In the genomic region with DNA sequence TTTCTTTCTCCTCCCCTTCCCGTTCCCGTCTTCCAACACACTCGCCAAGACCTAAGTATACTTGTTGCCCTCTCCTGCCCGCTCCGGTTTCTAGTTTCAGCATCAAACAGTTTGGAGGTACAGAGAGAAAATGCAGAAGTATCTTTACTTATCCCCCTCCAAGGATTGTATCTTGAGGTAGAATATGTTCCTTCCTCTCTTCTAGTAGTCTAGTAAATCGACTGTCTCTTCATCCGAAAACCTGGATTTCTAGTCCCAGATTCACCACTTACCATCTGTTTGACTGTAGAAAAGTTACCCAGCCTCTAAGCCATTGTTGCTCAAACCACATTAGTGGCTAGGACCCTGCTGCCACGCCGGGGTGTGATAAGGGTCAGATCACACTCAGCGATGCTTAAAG, we compare ENCODE assay signal across 8 cellular contexts. TPM values are rescaled to one million over a fixed set of nuclear protein-coding genes. Genes with fewer than 3 reads are reported as not detected.
DNase-seq lines count a peak whose midpoint lies in the region; TF ChIP-seq lines count a peak whose summit lies in the region.

No MANE protein-coding gene starts in this region.

- H3K4me2 ChIP-seq in mammary epithelial cell (ENCODE audit: insufficient read depth, low read depth, low read length), result peak overlapping the region; percentile 89

- peak overlapping the region; percentile 98 for H3K27ac ChIP-seq in ACC112 (ENCODE audit: low read depth, low read length)
- H3K27ac ChIP-seq in HUES6 (ENCODE audit: low read depth, low read length), result no peak overlapping the region
- peak overlapping the region; percentile 88 for H3K27ac ChIP-seq in mammary epithelial cell (ENCODE audit: insufficient read depth, low read depth, low read length)

- H3K27me3 ChIP-seq in ACC112 (ENCODE audit: insufficient read depth, low read length), result no peaks in the 10 kb centered on the region
- H3K27me3 ChIP-seq in HUES6 (ENCODE audit: control insufficient read depth, insufficient read depth, low read length), result no peaks in the 10 kb centered on the region
- no peaks in the 10 kb centered on the region for H3K27me3 ChIP-seq in mammary epithelial cell (ENCODE audit: insufficient read depth, low read length)
- H3K27me3 ChIP-seq in mucosa of stomach (ENCODE audit: control insufficient read depth, insufficient read depth, low read length), result no peaks in the 10 kb centered on the region

- TF ChIP-seq CTCF in mammary epithelial cell (conservative IDR thresholded peaks at IDR 0.05 in 1 of 2, IDR thresholded peaks at IDR 0.05 in 1 of 2; ENCODE audit: extremely low read depth in 1 of 2, insufficient read depth in 1 of 2, low read depth in 1 of 2, low read length in 2 of 2), result no peak

- peak overlapping the region; percentile 39 for H2AFZ ChIP-seq in ACC112 (ENCODE audit: low read length, unreplicated experiment)
- peak overlapping the region; percentile 91 for H2AFZ ChIP-seq in mammary epithelial cell (ENCODE audit: low read depth, low read length)

- BruUV-seq in mammary epithelial cell (replicated peaks; lab: Mats Ljungman, UMichigan), result no TSS peak

- CTCF ChIA-PET in mammary epithelial cell (lab: Charles Lee; ENCODE audit: low non-redundant PET), result no interaction called here

- H3K79me2 ChIP-seq in ACC112 (ENCODE audit: control insufficient read depth, insufficient read depth, low read length, unreplicated experiment) (peaks cover 75% of the 10 kb centered on the region), mammary epithelial cell (ENCODE audit: insufficient read depth, low read length) (peaks cover 91% of the 10 kb centered on the region)

- H3K4me1 ChIP-seq in ACC112 (ENCODE audit: control insufficient read depth, insufficient read depth, low read length, unreplicated experiment), result peaks cover 5% of the 10 kb centered on the region
- H3K4me1 ChIP-seq in HUES6 (ENCODE audit: control insufficient read depth, insufficient read depth, low read length), result peaks cover 4% of the 10 kb centered on the region
- peaks cover 9% of the 10 kb centered on the region for H3K4me1 ChIP-seq in mammary epithelial cell (ENCODE audit: insufficient read depth, low read length)
- peaks cover 15% of the 10 kb centered on the region for H3K4me1 ChIP-seq in mucosa of stomach (ENCODE audit: control insufficient read depth, insufficient read depth, low read length)

- H4K20me1 ChIP-seq in mammary epithelial cell (ENCODE audit: insufficient read depth, low read length), result no peaks in the 10 kb centered on the region

- dilution Hi-C loops in mammary epithelial cell (cut with HindIII; ENCODE audit: low sequenced_read_pairs), result no loop called here

- H3K9me3 ChIP-seq in HUES6 (ENCODE audit: control insufficient read depth, insufficient read depth, low read depth, low read length), result peaks cover 8% of the 10 kb centered on the region; the same call in 1 of the 2 replicates
- H3K9me3 ChIP-seq in mammary epithelial cell (replicated peaks; ENCODE audit: insufficient read depth, low read length), result no peaks in the 10 kb centered on the region
- H3K9me3 ChIP-seq in mucosa of stomach (ENCODE audit: control insufficient read depth, low read length), result no peaks in the 10 kb centered on the region

- H3K36me3 ChIP-seq in ACC112 (ENCODE audit: insufficient read depth, low read length), result peaks cover 20% of the 10 kb centered on the region; the same call in 1 of the 2 replicates
- peaks cover 33% of the 10 kb centered on the region for H3K36me3 ChIP-seq in HUES6 (ENCODE audit: control insufficient read depth, insufficient read depth, low read length)
- H3K36me3 ChIP-seq in mammary epithelial cell (ENCODE audit: insufficient read depth, low read length), result no peaks in the 10 kb centered on the region
- no peaks in the 10 kb centered on the region for H3K36me3 ChIP-seq in mucosa of stomach (ENCODE audit: control insufficient read depth, insufficient read depth, low read length)

- WGBS in mammary epithelial cell (ENCODE audit: low coverage, missing lambda C conversion rate), result 33% methylated on average over 10 of the region's 10 CpGs

- H3K9ac ChIP-seq in HUES6 (ENCODE audit: low read length) (peak overlapping the region; percentile 93), mammary epithelial cell (ENCODE audit: insufficient read depth, low read length) (peak overlapping the region; percentile 88), mucosa of stomach (ENCODE audit: low read length) (peak overlapping the region; percentile 84)

- DNase-seq in mammary epithelial cell (no peak), midbrain (lab: John Stamatoyannopoulos, UW) (no peak), NCI-H69 (lab: John Stamatoyannopoulos, UW) (no peak), middle frontal gyrus (ENCODE audit: extremely low spot score, low spot score) (no peak)
- DNase-seq in stimulated activated CD4-positive, alpha-beta T cell treated with anti-CD3 and anti-CD28 coated beads, Interleukin-2, amount 100 ng/mL, for 24 hours, result no peak

- H3K4me3 ChIP-seq in ACC112 (ENCODE audit: low read depth, low read length), result peak overlapping the region; percentile 89
- H3K4me3 ChIP-seq in HUES6 (ENCODE audit: low read depth, low read length), result peak overlapping the region; percentile 81
- peak overlapping the region; percentile 71 to 79 (median 78) for H3K4me3 ChIP-seq in mammary epithelial cell (replicated peaks in 1 of 3; ENCODE audit: insufficient read depth in 1 of 3, low read depth in 2 of 3, low read length in 3 of 3)
- H3K4me3 ChIP-seq in mucosa of stomach (ENCODE audit: low read length), result peak overlapping the region; percentile 39

- in situ Hi-C loops in mammary epithelial cell (cut with MboI; ENCODE audit: low sequenced_read_pairs in 2 of 2), result no loop called here

- intact Hi-C loops in mammary epithelial cell (cut with micrococcal nuclease), result no loop called here

RNA-seq across cellular contexts. Expression of a gene that starts 0.8 kb away (rescaled TPM):
- 10 to 100 TPM; 55.2 to 74.6 TPM for total RNA-seq in mammary epithelial cell
- 68.9 TPM for polyA plus RNA-seq in mammary epithelial cell
- 130 TPM for polyA minus RNA-seq in mammary epithelial cell

RNA-seq across cellular contexts. Expression of a gene that starts 0.9 kb away (rescaled TPM):
- total RNA-seq in mammary epithelial cell, result 1 to 10 TPM; 3.0 to 3.2 TPM
- polyA plus RNA-seq in mammary epithelial cell, result 0.74 TPM
- polyA minus RNA-seq in mammary epithelial cell, result 2.7 TPM

RNA-seq across cellular contexts. Expression of a gene that starts 11.8 kb away (rescaled TPM):
- total RNA-seq in mammary epithelial cell, result not detected
- polyA plus RNA-seq in mammary epithelial cell, result not detected
- polyA minus RNA-seq in mammary epithelial cell, result not detected

RNA-seq across cellular contexts. Expression of a gene that starts 25.3 kb away (rescaled TPM):
- not detected for total RNA-seq in mammary epithelial cell
- not detected for polyA plus RNA-seq in mammary epithelial cell
- polyA minus RNA-seq in mammary epithelial cell, result not detected

RNA-seq across cellular contexts. Expression of a gene that starts 31.1 kb away (rescaled TPM):
- total RNA-seq in mammary epithelial cell, result not detected
- not detected for polyA plus RNA-seq in mammary epithelial cell
- not detected for polyA minus RNA-seq in mammary epithelial cell

Comparison
In these comparisons a context has a peak if more than half of its experiments do, and no peak if none do; other contexts are left out.
1. H3K4me3 ChIP-seq: peak in every context shown above with its lines; median percentile 89 in ACC112; 81 in HUES6; 78 in mammary epithelial cell; 39 in mucosa of stomach.